In the genomic region with DNA sequence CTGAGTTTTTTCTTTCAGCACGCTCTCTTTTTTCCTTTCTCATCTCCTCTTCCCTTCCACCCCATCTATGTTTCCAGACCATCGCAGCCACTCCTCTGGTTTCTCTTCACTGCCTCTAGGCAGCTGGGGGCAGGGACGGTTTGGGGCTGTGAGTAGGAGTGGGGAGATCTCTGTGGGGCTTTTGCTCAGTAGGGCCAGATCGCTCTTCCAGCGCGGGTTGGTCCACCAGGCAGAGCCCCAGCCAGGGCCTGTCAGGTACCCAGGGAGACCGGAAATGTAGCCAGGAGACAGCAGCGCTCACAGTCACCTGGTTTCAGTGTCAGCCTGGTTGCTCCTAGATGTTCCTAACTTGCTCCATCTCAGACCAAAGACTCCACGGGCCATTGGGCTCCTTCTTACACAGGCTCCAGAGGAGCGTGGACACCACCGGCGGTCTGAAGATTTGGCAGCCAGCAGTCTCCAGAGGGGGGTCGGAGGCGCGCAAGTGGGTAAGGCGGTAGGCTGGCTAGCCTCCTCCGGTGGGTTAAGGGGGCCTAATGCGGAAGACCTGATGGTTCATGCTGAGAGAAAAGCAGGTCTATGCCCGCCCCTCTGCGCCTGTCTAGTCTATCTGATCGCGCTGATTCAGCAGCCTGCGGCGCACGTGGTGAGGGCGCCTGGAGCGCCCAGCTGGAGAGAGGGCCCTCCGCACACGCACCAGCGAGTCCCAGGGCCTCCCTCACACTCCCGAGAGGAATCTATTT, we compare ENCODE assay signal across 11 cellular contexts. TPM values are rescaled to one million over a fixed set of nuclear protein-coding genes. Genes with fewer than 3 reads are reported as not detected.
A peak's percentile ranks its signal among the peaks of the same experiment; 100 is the strongest.
DNase-seq lines count a peak whose midpoint lies in the region; TF ChIP-seq lines count a peak whose summit lies in the region.
"Had no signal": no experiment of that assay in that cellular context is flagged by ENCODE, and none has a peak within 500 bp of the region (broad histone marks: within the 10 kb centered on the region; RNA-seq: fewer than 3 reads in every experiment).

No MANE protein-coding gene starts in this region.

- H3K4me3 ChIP-seq in AG10803 (ENCODE audit: low read length) (peak overlapping the region; percentile 78), choroid plexus epithelial cell (ENCODE audit: low read depth, low read length) (peak overlapping the region; percentile 32)

- peak; percentile 47 for DNase-seq in AG10803 (ENCODE audit: low read depth)
- peak; percentile 65 for DNase-seq in LHCN-M2 (ENCODE audit: low read depth)
- no peak for DNase-seq in choroid plexus epithelial cell (ENCODE audit: low read depth)
- DNase-seq in myocyte (ENCODE audit: low read depth), result peak; percentile 68
- DNase-seq in NCI-H146 (lab: John Stamatoyannopoulos, UW), result no peak
- no peak for DNase-seq in NCI-H187 treated with DMSO at 0.1 percent for 48 hours (lab: John Stamatoyannopoulos, UW)
- DNase-seq in Ammon's horn (ENCODE audit: low spot score), result no peak
- DNase-seq in anterior cingulate cortex (lab: John Stamatoyannopoulos, UW), result no peak
- DNase-seq: activated naive CD8-positive, alpha-beta T cell treated with anti-CD3 and anti-CD28 coated beads, Interleukin-2, amount 10 ng/mL, durations not matched to agents 7 days and 5 days; Caco-2; NCI-H526 treated with DMSO at 0.1 percent for 48 hours had no signal

- TF ChIP-seq CTCF in AG10803 (conservative IDR thresholded peaks at IDR 0.05; ENCODE audit: low read length) (no peak), choroid plexus epithelial cell (conservative IDR thresholded peaks at IDR 0.05; ENCODE audit: low read depth, low read length) (no peak)

RNA-seq across cellular contexts. Expression of a gene that starts 1.8 kb away (rescaled TPM):
- 7.9 and 9.0 TPM in 2 replicates for total RNA-seq in LHCN-M2 (2014; rRNA removed)
- 16.4 TPM for polyA plus RNA-seq in LHCN-M2 (2012)
- total RNA-seq in myocyte, result 3.2 and 4.9 TPM in 2 replicates
- 2.5 TPM for polyA plus RNA-seq in myocyte (2012)
- total RNA-seq: activated naive CD8-positive, alpha-beta T cell treated with anti-CD3 and anti-CD28 coated beads, Interleukin-2, amount 10 ng/mL, durations not matched to agents 7 days and 5 days; Caco-2 had no signal

Comparison
In these comparisons a context has a peak if more than half of its experiments do, and no peak if none do; other contexts are left out.
1. DNase-seq: peak in AG10803 (single experiment), LHCN-M2 (single experiment) and myocyte (single experiment); none in choroid plexus epithelial cell (single experiment), NCI-H146 (single experiment), NCI-H187 treated with DMSO at 0.1 percent for 48 hours (single experiment), Ammon's horn (single experiment) and anterior cingulate cortex (0 of 58).